ENCODE assay signal across 1 cellular context in the genomic region with DNA sequence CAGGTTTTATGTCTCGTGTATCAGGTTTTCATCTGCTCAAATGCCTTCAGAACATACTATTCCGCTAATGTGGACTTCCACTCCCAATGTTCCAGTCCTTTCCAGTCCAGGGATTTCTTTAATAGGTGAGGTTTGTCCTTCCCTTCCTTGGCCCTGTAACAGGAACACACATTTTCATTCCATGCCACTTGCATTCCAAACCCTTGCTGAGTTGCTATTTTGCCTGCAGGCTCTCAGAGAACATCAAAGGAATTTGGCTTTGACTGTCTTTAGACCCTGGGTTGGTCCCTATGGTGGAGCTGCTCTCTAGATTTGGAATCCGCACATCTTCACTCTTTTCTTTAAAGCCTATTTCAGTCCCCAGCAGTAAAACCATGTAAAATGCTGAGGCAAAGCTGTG.
TF ChIP-seq lines count a peak whose summit lies in the region.

No MANE protein-coding gene starts in this region.

TF ChIP-seq in GM23338, 12 proteins besides CTCF, POLR2A, EP300 and RAD21 (continued from another document):
- TF ChIP-seq, protein P1, sequence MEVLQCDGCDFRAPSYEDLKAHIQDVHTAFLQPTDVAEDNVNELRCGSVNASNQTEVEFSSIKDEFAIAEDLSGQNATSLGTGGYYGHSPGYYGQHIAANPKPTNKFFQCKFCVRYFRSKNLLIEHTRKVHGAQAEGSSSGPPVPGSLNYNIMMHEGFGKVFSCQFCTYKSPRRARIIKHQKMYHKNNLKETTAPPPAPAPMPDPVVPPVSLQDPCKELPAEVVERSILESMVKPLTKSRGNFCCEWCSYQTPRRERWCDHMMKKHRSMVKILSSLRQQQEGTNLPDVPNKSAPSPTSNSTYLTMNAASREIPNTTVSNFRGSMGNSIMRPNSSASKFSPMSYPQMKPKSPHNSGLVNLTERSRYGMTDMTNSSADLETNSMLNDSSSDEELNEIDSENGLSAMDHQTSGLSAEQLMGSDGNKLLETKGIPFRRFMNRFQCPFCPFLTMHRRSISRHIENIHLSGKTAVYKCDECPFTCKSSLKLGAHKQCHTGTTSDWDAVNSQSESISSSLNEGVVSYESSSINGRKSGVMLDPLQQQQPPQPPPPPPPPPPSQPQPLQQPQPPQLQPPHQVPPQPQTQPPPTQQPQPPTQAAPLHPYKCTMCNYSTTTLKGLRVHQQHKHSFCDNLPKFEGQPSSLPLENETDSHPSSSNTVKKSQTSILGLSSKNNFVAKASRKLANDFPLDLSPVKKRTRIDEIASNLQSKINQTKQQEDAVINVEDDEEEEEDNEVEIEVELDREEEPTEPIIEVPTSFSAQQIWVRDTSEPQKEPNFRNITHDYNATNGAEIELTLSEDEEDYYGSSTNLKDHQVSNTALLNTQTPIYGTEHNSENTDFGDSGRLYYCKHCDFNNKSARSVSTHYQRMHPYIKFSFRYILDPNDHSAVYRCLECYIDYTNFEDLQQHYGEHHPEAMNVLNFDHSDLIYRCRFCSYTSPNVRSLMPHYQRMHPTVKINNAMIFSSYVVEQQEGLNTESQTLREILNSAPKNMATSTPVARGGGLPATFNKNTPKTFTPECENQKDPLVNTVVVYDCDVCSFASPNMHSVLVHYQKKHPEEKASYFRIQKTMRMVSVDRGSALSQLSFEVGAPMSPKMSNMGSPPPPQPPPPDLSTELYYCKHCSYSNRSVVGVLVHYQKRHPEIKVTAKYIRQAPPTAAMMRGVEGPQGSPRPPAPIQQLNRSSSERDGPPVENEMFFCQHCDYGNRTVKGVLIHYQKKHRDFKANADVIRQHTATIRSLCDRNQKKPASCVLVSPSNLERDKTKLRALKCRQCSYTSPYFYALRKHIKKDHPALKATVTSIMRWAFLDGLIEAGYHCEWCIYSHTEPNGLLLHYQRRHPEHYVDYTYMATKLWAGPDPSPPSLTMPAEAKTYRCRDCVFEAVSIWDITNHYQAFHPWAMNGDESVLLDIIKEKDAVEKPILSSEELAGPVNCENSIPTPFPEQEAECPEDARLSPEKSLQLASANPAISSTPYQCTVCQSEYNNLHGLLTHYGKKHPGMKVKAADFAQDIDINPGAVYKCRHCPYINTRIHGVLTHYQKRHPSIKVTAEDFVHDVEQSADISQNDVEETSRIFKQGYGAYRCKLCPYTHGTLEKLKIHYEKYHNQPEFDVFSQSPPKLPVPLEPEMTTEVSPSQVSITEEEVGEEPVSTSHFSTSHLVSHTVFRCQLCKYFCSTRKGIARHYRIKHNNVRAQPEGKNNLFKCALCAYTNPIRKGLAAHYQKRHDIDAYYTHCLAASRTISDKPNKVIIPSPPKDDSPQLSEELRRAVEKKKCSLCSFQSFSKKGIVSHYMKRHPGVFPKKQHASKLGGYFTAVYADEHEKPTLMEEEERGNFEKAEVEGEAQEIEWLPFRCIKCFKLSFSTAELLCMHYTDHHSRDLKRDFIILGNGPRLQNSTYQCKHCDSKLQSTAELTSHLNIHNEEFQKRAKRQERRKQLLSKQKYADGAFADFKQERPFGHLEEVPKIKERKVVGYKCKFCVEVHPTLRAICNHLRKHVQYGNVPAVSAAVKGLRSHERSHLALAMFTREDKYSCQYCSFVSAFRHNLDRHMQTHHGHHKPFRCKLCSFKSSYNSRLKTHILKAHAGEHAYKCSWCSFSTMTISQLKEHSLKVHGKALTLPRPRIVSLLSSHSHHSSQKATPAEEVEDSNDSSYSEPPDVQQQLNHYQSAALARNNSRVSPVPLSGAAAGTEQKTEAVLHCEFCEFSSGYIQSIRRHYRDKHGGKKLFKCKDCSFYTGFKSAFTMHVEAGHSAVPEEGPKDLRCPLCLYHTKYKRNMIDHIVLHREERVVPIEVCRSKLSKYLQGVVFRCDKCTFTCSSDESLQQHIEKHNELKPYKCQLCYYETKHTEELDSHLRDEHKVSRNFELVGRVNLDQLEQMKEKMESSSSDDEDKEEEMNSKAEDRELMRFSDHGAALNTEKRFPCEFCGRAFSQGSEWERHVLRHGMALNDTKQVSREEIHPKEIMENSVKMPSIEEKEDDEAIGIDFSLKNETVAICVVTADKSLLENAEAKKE (CRISPR knock-in tag; IDR thresholded peaks at IDR 0.05) = peak; percentile 51; the same call in 1 of the 2 replicates
- TF ChIP-seq NANOG (IDR thresholded peaks at IDR 0.05; ENCODE audit: borderline replicate concordance) = peak; percentile 6; the same call in 1 of the 2 replicates
